In the genomic region with DNA sequence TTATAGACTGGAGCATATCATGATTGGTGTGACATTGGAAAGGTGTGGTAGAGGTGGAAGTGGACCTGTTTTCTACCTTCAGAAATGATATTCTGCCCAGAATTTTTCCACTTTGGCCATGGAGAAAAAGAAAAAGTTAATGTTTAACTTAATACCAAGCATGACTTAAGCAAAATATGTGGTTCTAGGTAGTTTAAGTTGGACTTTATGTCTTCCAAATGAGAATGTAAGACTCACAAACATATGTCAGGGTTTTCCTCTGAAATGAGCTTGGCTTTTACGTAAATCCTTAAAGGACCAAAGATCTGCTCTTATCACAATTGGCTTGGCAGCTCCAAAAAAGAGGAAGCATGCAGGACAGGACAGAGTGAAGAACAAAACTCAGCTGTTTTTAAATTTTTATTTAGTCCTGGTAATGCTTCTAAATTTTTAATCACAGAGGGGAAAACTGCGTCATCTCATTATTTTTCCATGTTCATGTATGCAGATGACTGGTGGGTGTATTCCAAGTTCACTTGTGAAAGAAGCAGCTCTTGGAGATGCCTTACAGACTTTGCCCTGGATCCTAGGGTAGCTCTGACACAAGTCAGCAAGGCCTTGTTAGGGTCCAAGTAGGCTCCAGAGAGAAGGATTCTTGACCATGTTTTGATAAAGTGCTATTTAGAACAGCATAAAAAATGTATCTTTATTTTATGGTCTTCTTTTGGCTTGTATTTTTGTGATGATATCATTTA, we compare ENCODE assay signal across 15 cellular contexts.
A peak's percentile ranks its signal among the peaks of the same experiment; 100 is the strongest.
DNase-seq lines count a peak whose midpoint lies in the region; ATAC-seq, FAIRE-seq and TF ChIP-seq lines count a peak whose summit lies in the region.
"Had no signal": no experiment of that assay in that cellular context is flagged by ENCODE, and none has a peak within 500 bp of the region (broad histone marks: within the 10 kb centered on the region; RNA-seq: fewer than 3 reads in every experiment).

No MANE protein-coding gene starts in this region.

- peak overlapping the region; percentile 44 for H3K27ac Mint-ChIP-seq in astrocyte (ENCODE audit: unreplicated experiment)
- peak overlapping the region; percentile 88 for H3K27ac Mint-ChIP-seq in stimulated activated memory B cell treated with anti-CD40 and anti-IgM and Interleukin-4, amounts not matched to agents 10 μg/mL and 1 μg/mL and 100 μg/mL, for 72 hours
- no peak overlapping the region for H3K27ac Mint-ChIP-seq in T-helper 2 cell treated with Interferon-gamma antibody and Interleukin-4, amounts not matched to agents 5 μg/mL and 100 μg/mL, for 36 hours

- DNase-seq in DND-41 (no peak), astrocyte (ENCODE audit: low read depth) (no peak), HepG2 (ENCODE audit: low spot score) (peak; percentile 76), NCI-H1417 (lab: John Stamatoyannopoulos, UW) (no peak), NCI-H82 treated with DMSO at 0.1 percent for 48 hours (lab: John Stamatoyannopoulos, UW; ENCODE audit: unreplicated experiment) (no peak)
- DNase-seq in T-helper 2 cell treated with Interferon-gamma antibody and Interleukin-4, amounts not matched to agents 5 μg/mL and 100 μg/mL, for 36 hours (ENCODE audit: low spot score), result no peak
- DNase-seq: CD4-positive, alpha-beta memory T cell; NCI-H1048; NCI-H524; SJCRH30 had no signal

- TF ChIP-seq POLR2A in HepG2 (IDR thresholded peaks at IDR 0.05; ENCODE audit: insufficient read depth in 1 of 2, low read depth in 2 of 2, low read length in 2 of 2), result peak; percentile 37 to 54; a peak in 2 of 4 replicates

- TF ChIP-seq EP300 in HepG2 (IDR thresholded peaks at IDR 0.05; ENCODE audit: low read depth in 2 of 2, low read length in 2 of 2) (peak in 1 of 2 experiments; percentile 10; a peak in 1 of 4 replicates), HepG2 (CRISPR knock-in tag; IDR thresholded peaks at IDR 0.05; ENCODE audit: borderline replicate concordance) (no peak)

- H3K4me1 ChIP-seq in DND-41 (ENCODE audit: insufficient read depth, low read length), result no peaks in the 10 kb centered on the region
- H3K4me1 ChIP-seq in astrocyte (ENCODE audit: insufficient read depth, low read length), result peaks cover 4% of the 10 kb centered on the region
- peaks cover 77% of the 10 kb centered on the region for H3K4me1 ChIP-seq in HepG2 (ENCODE audit: insufficient read depth, low read length)

- H3K36me3 ChIP-seq in DND-41 (ENCODE audit: insufficient read depth, low read length) (no peaks in the 10 kb centered on the region), astrocyte (ENCODE audit: insufficient read depth, low read length) (no peaks in the 10 kb centered on the region), HepG2 (replicated peaks in 1 of 2; ENCODE audit: control insufficient read depth in 1 of 2, insufficient read depth in 2 of 2, low read length in 2 of 2) (no peaks in the 10 kb centered on the region)
- H3K36me3 ChIP-seq: SJCRH30 had no signal

- no peaks in the 10 kb centered on the region for H4K20me1 ChIP-seq in DND-41 (ENCODE audit: insufficient read depth, low read length)
- no peaks in the 10 kb centered on the region for H4K20me1 ChIP-seq in astrocyte (ENCODE audit: insufficient read depth, low read length)
- no peaks in the 10 kb centered on the region for H4K20me1 ChIP-seq in HepG2 (ENCODE audit: insufficient read depth, low read length)

- ATAC-seq in DND-41 (ENCODE audit: insufficient read depth, low read depth), result no peak
- peak; percentile 50 for ATAC-seq in HepG2
- ATAC-seq in stimulated activated memory B cell treated with anti-CD40 and anti-IgM and Interleukin-4, amounts not matched to agents 10 μg/mL and 1 μg/mL and 100 μg/mL, for 72 hours, result no peak
- no peak for ATAC-seq in HG02885 (IDR thresholded peaks at IDR 0.05; ENCODE audit: poor library complexity, unreplicated experiment)

- no peak for TF ChIP-seq RAD21 in HepG2 (CRISPR knock-in tag; IDR thresholded peaks at IDR 0.05)

- intact Hi-C loops in HepG2 (cut with micrococcal nuclease; ENCODE audit: unreplicated experiment), result loop anchor here (5.0 to 10.0 kb wide), 2 partner anchors 40 to 617 kb away; partner anchors contain the start of gene CAMK2D

- H3K4me3 ChIP-seq in DND-41 (ENCODE audit: low read depth in 1 of 2, low read length in 2 of 2) (no peak overlapping the region), astrocyte (ENCODE audit: insufficient read depth, low read depth, low read length) (no peak overlapping the region), HepG2 (replicated peaks in 1 of 3; ENCODE audit: insufficient read depth in 1 of 3, low read depth in 2 of 3, low read length in 3 of 3) (peak overlapping the region; percentile 30 to 70 (median 60))
- H3K4me3 ChIP-seq: SJCRH30 had no signal

- H3K27me3 ChIP-seq in DND-41 (ENCODE audit: insufficient read depth, low read length, poor library complexity), result peaks cover 3% of the 10 kb centered on the region
- no peaks in the 10 kb centered on the region for H3K27me3 ChIP-seq in astrocyte (ENCODE audit: insufficient read depth, low read length)
- H3K27me3 ChIP-seq in HepG2 (ENCODE audit: control insufficient read depth in 1 of 2, insufficient read depth in 2 of 2, low read length in 2 of 2), result no peaks in the 10 kb centered on the region
- H3K27me3 ChIP-seq: SJCRH30 had no signal

- 16% methylated on average over 2 of the region's 2 CpGs for WGBS in HepG2 (ENCODE audit: low lambda C conversion rate)

- POLR2A ChIA-PET in HepG2 (lab: Yijun Ruan, JAX), result interaction anchor here (0.7 to 1.2 kb wide), 6 partner anchors 8 to 40 kb away, joined by 3 to 11 read pairs (median 3); no protein-coding TSS in a partner anchor

- peaks cover 2% of the 10 kb centered on the region for H3K36me3 Mint-ChIP-seq in astrocyte (ENCODE audit: low read depth, unreplicated experiment)
- no peaks in the 10 kb centered on the region for H3K36me3 Mint-ChIP-seq in stimulated activated memory B cell treated with anti-CD40 and anti-IgM and Interleukin-4, amounts not matched to agents 10 μg/mL and 1 μg/mL and 100 μg/mL, for 72 hours
- no peaks in the 10 kb centered on the region for H3K36me3 Mint-ChIP-seq in T-helper 2 cell treated with Interferon-gamma antibody and Interleukin-4, amounts not matched to agents 5 μg/mL and 100 μg/mL, for 36 hours (ENCODE audit: low read depth)
- H3K36me3 Mint-ChIP-seq: CD4-positive, alpha-beta memory T cell had no signal

- no peak overlapping the region for H3K9ac ChIP-seq in DND-41 (ENCODE audit: low read depth, low read length)
- H3K9ac ChIP-seq in astrocyte (ENCODE audit: low read length), result no peak overlapping the region
- H3K9ac ChIP-seq in HepG2 (ENCODE audit: insufficient read depth, low read depth, low read length), result peak overlapping the region; percentile 80

- in situ Hi-C loops in HepG2 (cut with HindIII; ENCODE audit: extremely low pct_ligation_motif_present, low pct_unique_long_range_greater_than_20kb), result no loop called here

- H3K4me3 Mint-ChIP-seq in astrocyte (ENCODE audit: unreplicated experiment), result no peak overlapping the region
- H3K4me3 Mint-ChIP-seq in stimulated activated memory B cell treated with anti-CD40 and anti-IgM and Interleukin-4, amounts not matched to agents 10 μg/mL and 1 μg/mL and 100 μg/mL, for 72 hours, result no peak overlapping the region
- H3K4me3 Mint-ChIP-seq in T-helper 2 cell treated with Interferon-gamma antibody and Interleukin-4, amounts not matched to agents 5 μg/mL and 100 μg/mL, for 36 hours, result no peak overlapping the region
- H3K4me3 Mint-ChIP-seq: neural crest cell had no signal

- no peak overlapping the region for H2AFZ ChIP-seq in DND-41 (ENCODE audit: low read depth, low read length)
- H2AFZ ChIP-seq in astrocyte (ENCODE audit: low read depth, low read length), result no peak overlapping the region
- peak overlapping the region; percentile 32 for H2AFZ ChIP-seq in HepG2 (ENCODE audit: low read length)

- no peaks in the 10 kb centered on the region for H3K27me3 Mint-ChIP-seq in astrocyte (ENCODE audit: low read depth, unreplicated experiment)
- H3K27me3 Mint-ChIP-seq in stimulated activated memory B cell treated with anti-CD40 and anti-IgM and Interleukin-4, amounts not matched to agents 10 μg/mL and 1 μg/mL and 100 μg/mL, for 72 hours, result no peaks in the 10 kb centered on the region
- H3K27me3 Mint-ChIP-seq in T-helper 2 cell treated with Interferon-gamma antibody and Interleukin-4, amounts not matched to agents 5 μg/mL and 100 μg/mL, for 36 hours (ENCODE audit: low read depth), result peaks cover 2% of the 10 kb centered on the region

- H3K4me2 ChIP-seq in DND-41 (ENCODE audit: insufficient read depth, low read length) (peak overlapping the region; percentile 52; the same call in 1 of the 2 replicates), astrocyte (ENCODE audit: low read length) (no peak overlapping the region), HepG2 (ENCODE audit: low read depth, low read length) (peak overlapping the region; percentile 96)

- H3K79me2 ChIP-seq in DND-41 (ENCODE audit: insufficient read depth, low read length) (no peaks in the 10 kb centered on the region), astrocyte (ENCODE audit: insufficient read depth, low read length) (no peaks in the 10 kb centered on the region), HepG2 (ENCODE audit: insufficient read depth, low read length) (no peaks in the 10 kb centered on the region)

- BruUV-seq in HepG2 (replicated peaks; lab: Mats Ljungman, UMichigan), result no TSS peak

- CTCF ChIA-PET in HepG2 (lab: Yijun Ruan, JAX; ENCODE audit: low intra/inter-chr PET ratio, low total read pairs), result no interaction called here

- H3K4me1 Mint-ChIP-seq in astrocyte (ENCODE audit: low read depth, unreplicated experiment), result peaks cover 30% of the 10 kb centered on the region
- H3K4me1 Mint-ChIP-seq in stimulated activated memory B cell treated with anti-CD40 and anti-IgM and Interleukin-4, amounts not matched to agents 10 μg/mL and 1 μg/mL and 100 μg/mL, for 72 hours, result peaks cover 13% of the 10 kb centered on the region
- peaks cover 12% of the 10 kb centered on the region for H3K4me1 Mint-ChIP-seq in T-helper 2 cell treated with Interferon-gamma antibody and Interleukin-4, amounts not matched to agents 5 μg/mL and 100 μg/mL, for 36 hours (ENCODE audit: low read depth)

- H3K27ac ChIP-seq in DND-41 (ENCODE audit: low read length) (no peak overlapping the region), astrocyte (ENCODE audit: low read depth, low read length) (no peak overlapping the region), HepG2 (ENCODE audit: extremely low read length, insufficient read depth, low read length) (peak overlapping the region; percentile 98)
- H3K27ac ChIP-seq: SJCRH30 had no signal

- H3K9me3 Mint-ChIP-seq in astrocyte (ENCODE audit: unreplicated experiment), result no peaks in the 10 kb centered on the region
- no peaks in the 10 kb centered on the region for H3K9me3 Mint-ChIP-seq in stimulated activated memory B cell treated with anti-CD40 and anti-IgM and Interleukin-4, amounts not matched to agents 10 μg/mL and 1 μg/mL and 100 μg/mL, for 72 hours
- no peaks in the 10 kb centered on the region for H3K9me3 Mint-ChIP-seq in T-helper 2 cell treated with Interferon-gamma antibody and Interleukin-4, amounts not matched to agents 5 μg/mL and 100 μg/mL, for 36 hours
- H3K9me3 Mint-ChIP-seq: CD4-positive, alpha-beta memory T cell had no signal

- TF ChIP-seq CTCF in DND-41 (IDR thresholded peaks at IDR 0.05; ENCODE audit: borderline replicate concordance, extremely low read depth, low read length, poor library complexity, severe bottlenecking), result no peak
- no peak for TF ChIP-seq CTCF in astrocyte (IDR thresholded peaks at IDR 0.05; ENCODE audit: insufficient read depth, low read depth, low read length)
- no peak for TF ChIP-seq CTCF in HepG2 (CRISPR knock-in tag; IDR thresholded peaks at IDR 0.05)

- H3K9me3 ChIP-seq in DND-41 (ENCODE audit: insufficient read depth, low read length, severe bottlenecking) (no peaks in the 10 kb centered on the region), astrocyte (ENCODE audit: insufficient read depth, low read depth, low read length) (no peaks in the 10 kb centered on the region), HepG2 (ENCODE audit: low read length) (no peaks in the 10 kb centered on the region)

- FAIRE-seq in astrocyte (lab: Jason Lieb, UNC) (no peak), HepG2 (lab: Jason Lieb, UNC) (peak; percentile 92)
- FAIRE-seq: endothelial cell of umbilical vein, islet of Langerhans had no signal

Comparison
In these comparisons a context has a peak if more than half of its experiments do, and no peak if none do; other contexts are left out.
1. H3K4me3 ChIP-seq: peak in HepG2 (3 of 3); none in DND-41 (0 of 2) and astrocyte (single experiment).